ENCODE assay signal across 8 cellular contexts in the genomic region with DNA sequence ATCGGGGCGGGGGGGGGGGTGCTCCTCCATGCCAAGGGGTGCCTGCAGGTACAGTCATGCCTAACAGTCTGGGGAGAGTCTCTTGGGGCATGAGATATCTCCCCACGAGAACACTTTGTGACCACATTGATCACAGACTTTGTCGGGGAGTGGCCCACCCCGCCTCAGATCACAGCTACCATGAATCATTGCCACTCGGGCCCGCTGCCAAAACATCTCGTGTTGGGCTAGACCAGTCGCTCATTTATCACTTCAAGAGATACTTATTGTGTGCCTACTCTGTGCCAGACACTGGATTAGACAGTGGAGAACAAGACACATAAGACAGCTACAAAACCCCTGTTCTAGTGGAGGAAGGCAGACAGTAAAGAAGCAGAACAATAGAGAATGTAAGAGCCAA.
A peak's percentile ranks its signal among the peaks of the same experiment; 100 is the strongest.
DNase-seq lines count a peak whose midpoint lies in the region; ATAC-seq, FAIRE-seq and TF ChIP-seq lines count a peak whose summit lies in the region.

No MANE protein-coding gene starts in this region.

- peaks cover 15% of the 10 kb centered on the region for H3K4me1 ChIP-seq in lower lobe of right lung

- no peaks in the 10 kb centered on the region for H3K9me3 ChIP-seq in lower lobe of right lung

- ATAC-seq in Right ventricle myocardium inferior: peak; percentile 48
- ATAC-seq in activated T-helper 17 cell treated with anti-CD3 and anti-CD28 coated beads, Interleukin-2, amount 50 U/mL, for 72 hours (replicated peaks): peak; percentile 56
- ATAC-seq in lower lobe of right lung: peak; percentile 49 to 64
- no peak for ATAC-seq in HG03460 (IDR thresholded peaks at IDR 0.05; ENCODE audit: unreplicated experiment)

- H3K27ac Mint-ChIP-seq in activated T-helper 17 cell treated with anti-CD3 and anti-CD28 coated beads, Interleukin-2, amount 50 U/mL, for 72 hours: peak overlapping the region; percentile 38

- H3K4me3 Mint-ChIP-seq in activated T-helper 17 cell treated with anti-CD3 and anti-CD28 coated beads, Interleukin-2, amount 50 U/mL, for 72 hours: no peak overlapping the region

- peaks cover 27% of the 10 kb centered on the region for H3K36me3 Mint-ChIP-seq in activated T-helper 17 cell treated with anti-CD3 and anti-CD28 coated beads, Interleukin-2, amount 50 U/mL, for 72 hours (ENCODE audit: low read depth)

- peak; percentile 23 for FAIRE-seq in urothelium cell line (lab: Jason Lieb, UNC)

- H3K36me3 ChIP-seq in lower lobe of right lung: peaks cover 29% of the 10 kb centered on the region

- H3K9me3 Mint-ChIP-seq in activated T-helper 17 cell treated with anti-CD3 and anti-CD28 coated beads, Interleukin-2, amount 50 U/mL, for 72 hours: no peaks in the 10 kb centered on the region

- peaks cover 9% of the 10 kb centered on the region for H3K4me1 Mint-ChIP-seq in activated T-helper 17 cell treated with anti-CD3 and anti-CD28 coated beads, Interleukin-2, amount 50 U/mL, for 72 hours

- DNase-seq in Right ventricle myocardium inferior (ENCODE audit: missing footprints) (no peak), cardiac septum (ENCODE audit: low spot score) (no peak), lower lobe of right lung (peak; percentile 67), urothelium cell line (ENCODE audit: low spot score) (peak; percentile 89), putamen (ENCODE audit: low spot score) (no peak), GM19238 (ENCODE audit: insufficient read length, low spot score) (no peak)

- no peaks in the 10 kb centered on the region for H3K27me3 ChIP-seq in lower lobe of right lung (ENCODE audit: low read depth)

- TF ChIP-seq CTCF in lower lobe of right lung (IDR thresholded peaks at IDR 0.05): no peak

- no peak overlapping the region for H3K4me3 ChIP-seq in lower lobe of right lung

- no peaks in the 10 kb centered on the region for H3K27me3 Mint-ChIP-seq in activated T-helper 17 cell treated with anti-CD3 and anti-CD28 coated beads, Interleukin-2, amount 50 U/mL, for 72 hours

- H3K27ac ChIP-seq in lower lobe of right lung: peak overlapping the region; percentile 13

- intact Hi-C loops in Right ventricle myocardium inferior (cut with DNase I) (no loop called here), cardiac septum (cut with DNase I) (no loop called here), lower lobe of right lung (cut with DNase I) (no loop called here)

Comparison
In these comparisons a context has a peak if more than half of its experiments do, and no peak if none do; other contexts are left out.
1. DNase-seq: peak in lower lobe of right lung (single experiment) and urothelium cell line (single experiment); none in Right ventricle myocardium inferior (single experiment), cardiac septum (single experiment), putamen (single experiment) and GM19238 (single experiment).